ENCODE assay signal across 10 cellular contexts in the genomic region with DNA sequence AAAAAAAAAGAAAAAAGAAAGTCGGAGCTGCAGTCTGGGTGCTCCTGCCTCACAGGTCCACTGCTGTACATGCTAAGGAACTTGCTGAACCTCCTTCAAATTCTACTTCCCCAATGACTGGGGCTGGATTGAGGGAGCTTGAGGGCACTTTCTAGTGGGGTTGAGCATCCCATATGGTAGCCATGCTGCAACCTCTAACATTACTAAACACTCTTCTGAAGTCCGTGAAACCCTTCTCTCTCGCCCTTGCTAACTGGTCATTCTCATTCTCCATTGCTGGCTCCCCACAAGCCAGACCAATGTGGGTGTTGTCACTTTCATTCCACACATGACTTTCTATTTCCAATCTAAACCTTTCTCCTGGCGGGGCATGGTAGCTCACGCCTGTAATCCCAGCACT. TPM values are rescaled to one million over a fixed set of nuclear protein-coding genes. Genes with fewer than 3 reads are reported as not detected.
DNase-seq lines count a peak whose midpoint lies in the region; ATAC-seq, FAIRE-seq and TF ChIP-seq lines count a peak whose summit lies in the region.
"Had no signal": no experiment of that assay in that cellular context is flagged by ENCODE, and none has a peak within 500 bp of the region (broad histone marks: within the 10 kb centered on the region; RNA-seq: fewer than 3 reads in every experiment).

No MANE protein-coding gene starts in this region.

- in situ Hi-C loops in GM13976 (cut with MboI; ENCODE audit: low sequenced_read_pairs, unreplicated experiment) = no loop called here

- H3K4me1 Mint-ChIP-seq in GM23338 (peaks cover 19% of the 10 kb centered on the region), memory B cell (peaks cover 11% of the 10 kb centered on the region)
- H3K4me1 Mint-ChIP-seq in activated T-helper 1 cell treated with anti-CD3 and anti-CD28 coated beads, Interleukin-12 subunit alpha, Interleukin-12 subunit beta, Interleukin-2, Interleukin-4 antibody, amounts not matched to agents 30 ng/mL and 10 ng/mL and 1 ng/mL, durations not matched to agents 14 hours and 24 hours and 36 hours (ENCODE audit: low read depth) = peaks cover 23% of the 10 kb centered on the region

- no peaks in the 10 kb centered on the region for H3K9me3 Mint-ChIP-seq in GM23338
- H3K9me3 Mint-ChIP-seq in activated T-helper 1 cell treated with anti-CD3 and anti-CD28 coated beads, Interleukin-12 subunit alpha, Interleukin-12 subunit beta, Interleukin-2, Interleukin-4 antibody, amounts not matched to agents 30 ng/mL and 10 ng/mL and 1 ng/mL, durations not matched to agents 14 hours and 24 hours and 36 hours = no peaks in the 10 kb centered on the region
- H3K9me3 Mint-ChIP-seq in memory B cell = no peaks in the 10 kb centered on the region

- H3K4me3 ChIP-seq in ACC112 (ENCODE audit: low read depth, low read length) (peak overlapping the region; percentile 98; the same call in 1 of the 2 replicates), GM23338 (peak overlapping the region; percentile 98; the same call in 1 of the 2 replicates)

- FAIRE-seq in urothelium cell line (lab: Jason Lieb, UNC) = no peak

- intact Hi-C loops in activated T-helper 1 cell treated with anti-CD3 and anti-CD28 coated beads, Interleukin-12 subunit alpha, Interleukin-12 subunit beta, Interleukin-2, Interleukin-4 antibody, amounts not matched to agents 30 ng/mL and 10 ng/mL and 1 ng/mL, durations not matched to agents 14 hours and 24 hours and 36 hours (cut with micrococcal nuclease) = loop anchor here (5.0 kb wide), 1 partner anchor 749 kb away; no protein-coding TSS in a partner anchor

- TF ChIP-seq CTCF in GM23338 (conservative IDR thresholded peaks at IDR 0.05; ENCODE audit: low read depth in 2 of 2) (no peak), GM13976 (IDR thresholded peaks at IDR 0.05; ENCODE audit: borderline replicate concordance, control extremely low read depth, extremely low read depth, insufficient read depth, missing control alignments) (no peak)

- no peak overlapping the region for H2AFZ ChIP-seq in ACC112 (ENCODE audit: low read length, unreplicated experiment)
- H2AFZ ChIP-seq in GM23338 = no peak overlapping the region

- no peaks in the 10 kb centered on the region for H4K20me1 ChIP-seq in GM23338 (replicated peaks; ENCODE audit: insufficient read depth)

- peaks cover 31% of the 10 kb centered on the region for H3K27me3 Mint-ChIP-seq in GM23338 (ENCODE audit: insufficient read depth, low read depth, poor library complexity)
- peaks cover 17% of the 10 kb centered on the region for H3K27me3 Mint-ChIP-seq in activated T-helper 1 cell treated with anti-CD3 and anti-CD28 coated beads, Interleukin-12 subunit alpha, Interleukin-12 subunit beta, Interleukin-2, Interleukin-4 antibody, amounts not matched to agents 30 ng/mL and 10 ng/mL and 1 ng/mL, durations not matched to agents 14 hours and 24 hours and 36 hours (ENCODE audit: insufficient read depth)
- no peaks in the 10 kb centered on the region for H3K27me3 Mint-ChIP-seq in memory B cell

- 0 out of 2 replicates have a peak, but pooled peaks cover 4% of the 10 kb centered on the region for H3F3A ChIP-seq in GM23338 (replicated peaks; ENCODE audit: low read depth)

- H3K27ac Mint-ChIP-seq in GM23338 (no peak overlapping the region), memory B cell (no peak overlapping the region)
- H3K27ac Mint-ChIP-seq in activated T-helper 1 cell treated with anti-CD3 and anti-CD28 coated beads, Interleukin-12 subunit alpha, Interleukin-12 subunit beta, Interleukin-2, Interleukin-4 antibody, amounts not matched to agents 30 ng/mL and 10 ng/mL and 1 ng/mL, durations not matched to agents 14 hours and 24 hours and 36 hours = peak overlapping the region; percentile 20

- ATAC-seq in GM23338 (no peak), memory B cell (ENCODE audit: low read depth) (no peak), GM18868 (IDR thresholded peaks at IDR 0.05; ENCODE audit: unreplicated experiment) (no peak), GM21447 (IDR thresholded peaks at IDR 0.05; ENCODE audit: unreplicated experiment) (no peak)

- H3K4me3 Mint-ChIP-seq in GM23338 (peak overlapping the region; percentile 94), memory B cell (peak overlapping the region; percentile 37)
- H3K4me3 Mint-ChIP-seq in activated T-helper 1 cell treated with anti-CD3 and anti-CD28 coated beads, Interleukin-12 subunit alpha, Interleukin-12 subunit beta, Interleukin-2, Interleukin-4 antibody, amounts not matched to agents 30 ng/mL and 10 ng/mL and 1 ng/mL, durations not matched to agents 14 hours and 24 hours and 36 hours = peak overlapping the region; percentile 98

- H3K79me2 ChIP-seq in ACC112 (ENCODE audit: control insufficient read depth, insufficient read depth, low read length, unreplicated experiment) = peaks cover 11% of the 10 kb centered on the region
- H3K79me2 ChIP-seq in GM23338 (replicated peaks; ENCODE audit: insufficient read depth) = peaks cover 12% of the 10 kb centered on the region

- no peaks in the 10 kb centered on the region for H3K9me2 ChIP-seq in GM23338 (ENCODE audit: insufficient read depth)

- H3K36me3 ChIP-seq in ACC112 (ENCODE audit: insufficient read depth, low read length) (no peaks in the 10 kb centered on the region), GM23338 (ENCODE audit: insufficient read depth) (peaks cover 6% of the 10 kb centered on the region)

- H3K27ac ChIP-seq in ACC112 (ENCODE audit: low read depth, low read length) = no peak overlapping the region
- no peak overlapping the region for H3K27ac ChIP-seq in GM23338 (ENCODE audit: low read depth)

- H3K4me1 ChIP-seq in ACC112 (ENCODE audit: control insufficient read depth, insufficient read depth, low read length, unreplicated experiment) (no peaks in the 10 kb centered on the region), GM23338 (ENCODE audit: insufficient read depth) (peaks cover 4% of the 10 kb centered on the region; the same call in 1 of the 2 replicates)

- H3K36me3 Mint-ChIP-seq in GM23338 (ENCODE audit: low read depth) (peaks cover 32% of the 10 kb centered on the region), memory B cell (peaks cover 9% of the 10 kb centered on the region)
- H3K36me3 Mint-ChIP-seq in activated T-helper 1 cell treated with anti-CD3 and anti-CD28 coated beads, Interleukin-12 subunit alpha, Interleukin-12 subunit beta, Interleukin-2, Interleukin-4 antibody, amounts not matched to agents 30 ng/mL and 10 ng/mL and 1 ng/mL, durations not matched to agents 14 hours and 24 hours and 36 hours (ENCODE audit: low read depth) = peaks cover 18% of the 10 kb centered on the region

- DNase-seq in GM23338 (ENCODE audit: low spot score) = no peak
- DNase-seq in activated T-helper 1 cell treated with anti-CD3 and anti-CD28 coated beads, Interleukin-12 subunit alpha, Interleukin-12 subunit beta, Interleukin-2, Interleukin-4 antibody, amounts not matched to agents 30 ng/mL and 10 ng/mL and 1 ng/mL, durations not matched to agents 14 hours and 24 hours and 36 hours (ENCODE audit: low spot score) = no peak
- no peak for DNase-seq in memory B cell (ENCODE audit: low spot score in 2 of 2)
- no peak for DNase-seq in GM13976 (ENCODE audit: low spot score)
- no peak for DNase-seq in urothelium cell line (ENCODE audit: low spot score)
- DNase-seq: NCI-H774, posterior cingulate gyrus had no signal

- peak overlapping the region; percentile 99 for H3K4me2 ChIP-seq in GM23338

- H3K27me3 ChIP-seq in ACC112 (ENCODE audit: insufficient read depth, low read length) (peaks cover 10% of the 10 kb centered on the region; the same call in 1 of the 2 replicates), GM23338 (ENCODE audit: insufficient read depth) (peaks cover 34% of the 10 kb centered on the region)

RNA-seq across cellular contexts. Expression of gene ESS2, which starts 1.2 kb away (rescaled TPM):
- 18.4 and 21.6 TPM in 2 replicates for total RNA-seq in GM23338 (2014; rRNA removed; shearing (Covaris generic))
- polyA plus RNA-seq in GM23338 (2016; fragmentation: Nextera tagmentation; extraction: Ambion mirVana) = 12.3 and 15.2 TPM in 2 replicates
- 20.8 and 22.8 TPM in 2 replicates for total RNA-seq in activated T-helper 1 cell treated with anti-CD3 and anti-CD28 coated beads, Interleukin-12 subunit alpha, Interleukin-12 subunit beta, Interleukin-2, Interleukin-4 antibody, amounts not matched to agents 30 ng/mL and 10 ng/mL and 1 ng/mL, durations not matched to agents 14 hours and 24 hours and 36 hours

RNA-seq across cellular contexts. Expression of gene GSC2, which starts 6.9 kb away (rescaled TPM):
- not detected in 2 replicates for total RNA-seq in GM23338 (2014; rRNA removed; shearing (Covaris generic))
- not detected in 2 replicates for polyA plus RNA-seq in GM23338 (2016; fragmentation: Nextera tagmentation; extraction: Ambion mirVana)
- total RNA-seq in activated T-helper 1 cell treated with anti-CD3 and anti-CD28 coated beads, Interleukin-12 subunit alpha, Interleukin-12 subunit beta, Interleukin-2, Interleukin-4 antibody, amounts not matched to agents 30 ng/mL and 10 ng/mL and 1 ng/mL, durations not matched to agents 14 hours and 24 hours and 36 hours = 0.26 TPM in 1 of 2 replicates, not detected in the other

RNA-seq across cellular contexts. Expression of gene TSSK2, which starts 12.1 kb away (rescaled TPM):
- total RNA-seq in GM23338 (2014; rRNA removed; shearing (Covaris generic)) = not detected in 2 replicates
- not detected in 2 replicates for polyA plus RNA-seq in GM23338 (2016; fragmentation: Nextera tagmentation; extraction: Ambion mirVana)
- total RNA-seq in activated T-helper 1 cell treated with anti-CD3 and anti-CD28 coated beads, Interleukin-12 subunit alpha, Interleukin-12 subunit beta, Interleukin-2, Interleukin-4 antibody, amounts not matched to agents 30 ng/mL and 10 ng/mL and 1 ng/mL, durations not matched to agents 14 hours and 24 hours and 36 hours = not detected in 2 replicates

RNA-seq across cellular contexts. Expression of gene DGCR2, which starts 21.0 kb away (rescaled TPM):
- total RNA-seq in GM23338 (2014; rRNA removed; shearing (Covaris generic)) = 59.3 and 83.0 TPM in 2 replicates
- 18.5 and 21.0 TPM in 2 replicates for polyA plus RNA-seq in GM23338 (2016; fragmentation: Nextera tagmentation; extraction: Ambion mirVana)
- 23.2 and 24.1 TPM in 2 replicates for total RNA-seq in activated T-helper 1 cell treated with anti-CD3 and anti-CD28 coated beads, Interleukin-12 subunit alpha, Interleukin-12 subunit beta, Interleukin-2, Interleukin-4 antibody, amounts not matched to agents 30 ng/mL and 10 ng/mL and 1 ng/mL, durations not matched to agents 14 hours and 24 hours and 36 hours

RNA-seq across cellular contexts. Expression of gene SLC25A1, which starts 35.3 kb away (rescaled TPM):
- 210 and 242 TPM in 2 replicates for total RNA-seq in GM23338 (2014; rRNA removed; shearing (Covaris generic))
- 141 and 145 TPM in 2 replicates for polyA plus RNA-seq in GM23338 (2016; fragmentation: Nextera tagmentation; extraction: Ambion mirVana)
- 31.7 and 34.0 TPM in 2 replicates for total RNA-seq in activated T-helper 1 cell treated with anti-CD3 and anti-CD28 coated beads, Interleukin-12 subunit alpha, Interleukin-12 subunit beta, Interleukin-2, Interleukin-4 antibody, amounts not matched to agents 30 ng/mL and 10 ng/mL and 1 ng/mL, durations not matched to agents 14 hours and 24 hours and 36 hours

Comparison
In these comparisons a context has a peak if more than half of its experiments do, and no peak if none do; other contexts are left out.
1. H3K4me3 Mint-ChIP-seq: peak in every context shown above with its lines; median percentile 98 in activated T-helper 1 cell treated with anti-CD3 and anti-CD28 coated beads, Interleukin-12 subunit alpha, Interleukin-12 subunit beta, Interleukin-2, Interleukin-4 antibody, amounts not matched to agents 30 ng/mL and 10 ng/mL and 1 ng/mL, durations not matched to agents 14 hours and 24 hours and 36 hours; 94 in GM23338; 37 in memory B cell.